ENCODE assay signal across 16 cellular contexts in the genomic region with DNA sequence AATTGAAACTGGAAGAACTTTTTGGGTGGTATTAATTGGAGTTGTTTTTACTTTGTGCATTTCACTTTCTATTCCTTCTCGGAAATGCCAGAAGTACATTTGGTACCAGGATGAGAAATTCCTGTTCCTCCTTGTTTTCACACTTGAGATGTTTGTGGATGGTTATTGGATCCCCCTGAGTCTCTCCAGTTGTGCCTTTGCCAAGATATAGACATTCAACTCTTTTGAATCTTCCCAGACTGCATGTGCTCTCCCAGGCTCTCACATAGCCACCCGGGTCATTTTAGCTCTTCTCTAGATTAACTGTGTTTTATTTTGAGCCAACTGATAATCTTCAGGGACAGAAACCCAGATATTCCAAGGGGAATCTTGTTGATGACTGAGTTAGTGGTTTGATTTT.
DNase-seq lines count a peak whose midpoint lies in the region; ATAC-seq, FAIRE-seq and TF ChIP-seq lines count a peak whose summit lies in the region.
"Had no signal": no experiment of that assay in that cellular context is flagged by ENCODE, and none has a peak within 500 bp of the region (broad histone marks: within the 10 kb centered on the region; RNA-seq: fewer than 3 reads in every experiment).

No MANE protein-coding gene starts in this region.

- H3K4me1 ChIP-seq in adrenal gland (replicated peaks in 1 of 2) (peaks cover 55 to 89% of the 10 kb centered on the region in 2 donors), left ventricle myocardium inferior (peaks cover 100% of the 10 kb centered on the region), spleen (peaks cover 18 to 98% (median 57%) of the 10 kb centered on the region in 6 donors), colonic mucosa (no peaks in the 10 kb centered on the region), kidney (ENCODE audit: control insufficient read depth in 1 of 2, insufficient read depth in 1 of 2, low read depth in 1 of 2, low read length in 2 of 2) (peaks cover 33 to 40% of the 10 kb centered on the region in 2 donors), foreskin keratinocyte (peaks cover 12% of the 10 kb centered on the region)

- WGBS in adrenal gland, 4 donors: 8 to 19% (median 14%) methylated on average over 2 of the region's 2 CpGs
- 44 to 68% (median 64%) methylated on average over 2 of the region's 2 CpGs for WGBS in spleen, 5 donors

- no peak overlapping the region for H3K9ac ChIP-seq in colonic mucosa (ENCODE audit: low read depth in 2 of 2, low read length in 2 of 2)
- H3K9ac ChIP-seq in kidney (ENCODE audit: low read length in 2 of 2): no peak overlapping the region

- H3K27me3 ChIP-seq in adrenal gland (no peaks in the 10 kb centered on the region), left ventricle myocardium inferior (ENCODE audit: low read depth) (no peaks in the 10 kb centered on the region), spleen (replicated peaks in 1 of 7) (no peaks in the 10 kb centered on the region), colonic mucosa (no peaks in the 10 kb centered on the region), foreskin keratinocyte (no peaks in the 10 kb centered on the region)
- H3K27me3 ChIP-seq: brain microvascular endothelial cell had no signal

- H3K27ac ChIP-seq in adrenal gland (peak overlapping the region; percentile 29 to 80 (median 75)), left ventricle myocardium inferior (replicated peaks) (peak overlapping the region; percentile 83), spleen (peak overlapping the region in 7 of 8 donors; percentile 7 to 69 (median 43)), colonic mucosa (no peak overlapping the region), kidney (ENCODE audit: low read depth in 2 of 2, low read length in 2 of 2) (peak overlapping the region in 1 of 2 donors; percentile 78), foreskin keratinocyte (no peak overlapping the region)
- H3K27ac ChIP-seq: brain microvascular endothelial cell had no signal

- no peaks in the 10 kb centered on the region for H3K36me3 ChIP-seq in adrenal gland (replicated peaks in 1 of 2)
- H3K36me3 ChIP-seq in left ventricle myocardium inferior: peaks cover 9% of the 10 kb centered on the region
- H3K36me3 ChIP-seq in spleen: peaks cover 0 to 26% (median 2%) of the 10 kb centered on the region in 6 donors
- H3K36me3 ChIP-seq in colonic mucosa: no peaks in the 10 kb centered on the region
- peaks cover 2 to 5% of the 10 kb centered on the region in 2 donors for H3K36me3 ChIP-seq in kidney (ENCODE audit: control insufficient read depth in 1 of 2, insufficient read depth in 2 of 2, low read length in 2 of 2)
- H3K36me3 ChIP-seq: brain microvascular endothelial cell had no signal

- TF ChIP-seq POLR2A in adrenal gland (IDR thresholded peaks at IDR 0.05) (no peak), spleen (IDR thresholded peaks at IDR 0.05) (no peak)

- FAIRE-seq in GM18507 (lab: Jason Lieb, UNC) (peak; percentile 62), kidney (lab: Jason Lieb, UNC) (no peak)
- FAIRE-seq: HTR-8/SVneo had no signal

- no peak for DNase-seq in GM18507 (ENCODE audit: extremely low spot score, insufficient read length, low read depth)
- no peak for DNase-seq in adrenal gland
- no peak for DNase-seq in left ventricle myocardium inferior
- DNase-seq in spleen: no peak
- DNase-seq in colonic mucosa: no peak
- no peak for DNase-seq in kidney
- DNase-seq in NCI-H748 treated with DMSO at 0.1 percent for 48 hours (lab: John Stamatoyannopoulos, UW): no peak
- DNase-seq in foreskin keratinocyte: no peak
- DNase-seq: activated CD8-positive, alpha-beta memory T cell treated with anti-CD3 and anti-CD28 coated beads, Interleukin-2, amount 10 ng/mL, durations not matched to agents 7 days and 5 days; brain microvascular endothelial cell; kidney glomerular epithelial cell; NCI-H1417 treated with DMSO at 0.1 percent for 48 hours; OCI-M1; posterior cingulate gyrus had no signal

- TF ChIP-seq CTCF in adrenal gland (IDR thresholded peaks at IDR 0.05) (no peak), left ventricle myocardium inferior (IDR thresholded peaks at IDR 0.05; ENCODE audit: borderline replicate concordance) (no peak), spleen (IDR thresholded peaks at IDR 0.05 in 8 of 11, conservative IDR thresholded peaks at IDR 0.05 in 3 of 11) (no peak), colonic mucosa (IDR thresholded peaks at IDR 0.05) (no peak), kidney (IDR thresholded peaks at IDR 0.05; ENCODE audit: borderline replicate concordance, extremely low read depth, insufficient read depth) (no peak), foreskin keratinocyte (conservative IDR thresholded peaks at IDR 0.05) (no peak)

- H3K9me3 ChIP-seq in adrenal gland (replicated peaks in 1 of 3) (no peaks in the 10 kb centered on the region), left ventricle myocardium inferior (replicated peaks) (no peaks in the 10 kb centered on the region), spleen (no peaks in the 10 kb centered on the region), colonic mucosa (no peaks in the 10 kb centered on the region), kidney (ENCODE audit: control insufficient read depth in 1 of 2, low read length in 2 of 2) (no peaks in the 10 kb centered on the region)

- intact Hi-C loops in adrenal gland (cut with DNase I) (no loop called here), left ventricle myocardium inferior (cut with micrococcal nuclease) (no loop called here), spleen (cut with DNase I; ENCODE audit: low total_unique reads) (no loop called here), colonic mucosa (cut with DNase I) (no loop called here), kidney (cut with DNase I) (no loop called here)

- H3K4me3 ChIP-seq in adrenal gland (peak overlapping the region in 1 of 4 donors; percentile 8), left ventricle myocardium inferior (peak overlapping the region; percentile 27), spleen (no peak overlapping the region), colonic mucosa (no peak overlapping the region), kidney (ENCODE audit: low read length in 2 of 2) (peak overlapping the region in 1 of 2 donors; percentile 16)
- H3K4me3 ChIP-seq: GM23338 had no signal

- ATAC-seq in foreskin keratinocyte: no peak
- ATAC-seq: activated CD8-positive, alpha-beta memory T cell treated with anti-CD3 and anti-CD28 coated beads, Interleukin-2, amount 10 ng/mL, durations not matched to agents 7 days and 5 days had no signal

Comparison
In these comparisons a context has a peak if more than half of its experiments do, and no peak if none do; other contexts are left out.
1. H3K27ac ChIP-seq: peak in adrenal gland (5 of 5), left ventricle myocardium inferior (single experiment) and spleen (7 of 8); none in colonic mucosa (single experiment) and foreskin keratinocyte (single experiment).